17 cellular contexts compared by ENCODE assay signal in genomic region chrX:107563851-107564250, GRCh38.
DNase-seq lines count a peak whose midpoint lies in the region; ATAC-seq and TF ChIP-seq lines count a peak whose summit lies in the region.
"Had no signal": no experiment of that assay in that cellular context is flagged by ENCODE, and none has a peak within 500 bp of the region (broad histone marks: within the 10 kb centered on the region; RNA-seq: fewer than 3 reads in every experiment).

No MANE protein-coding gene starts in this region.

- H2BK12ac ChIP-seq in H9 (ENCODE audit: insufficient read length, low read depth, low read length) = no peak overlapping the region

- ATAC-seq in GM21423 (IDR thresholded peaks at IDR 0.05; ENCODE audit: unreplicated experiment) = no peak

- H2AK5ac ChIP-seq in H9 (ENCODE audit: insufficient read length, low read length) = no peak overlapping the region

- no peak overlapping the region for H3K23ac ChIP-seq in H9 (ENCODE audit: insufficient read length, low read depth, low read length)

- H3K27me3 Mint-ChIP-seq in H9 (ENCODE audit: low read depth) = no peaks in the 10 kb centered on the region
- H3K27me3 Mint-ChIP-seq in immature natural killer cell (ENCODE audit: low read depth in 3 of 3) = peaks cover 2 to 3% (median 3%) of the 10 kb centered on the region in 3 donors

- H2BK15ac ChIP-seq in H9 (ENCODE audit: low read depth, low read length) = no peak overlapping the region

- no peak overlapping the region for H3K56ac ChIP-seq in H9 (ENCODE audit: insufficient read length, low read depth, low read length)

- no peak overlapping the region for H2AFZ ChIP-seq in H9 (ENCODE audit: low read length)

- H3K79me2 ChIP-seq in H9 (ENCODE audit: insufficient read depth, low read length) = no peaks in the 10 kb centered on the region

- H3K4ac ChIP-seq in H9 (ENCODE audit: low read depth, low read length) = no peak overlapping the region

- peaks cover 0 to 4% (median 0%) of the 10 kb centered on the region in 3 experiments; a peak in 2 of 7 replicates for H3K36me3 Mint-ChIP-seq in H9 (ENCODE audit: insufficient read depth in 1 of 3, low read depth in 3 of 3)
- H3K36me3 Mint-ChIP-seq in immature natural killer cell = peaks cover 3 to 16% (median 4%) of the 10 kb centered on the region in 3 donors

- no peak overlapping the region for H3T11ph ChIP-seq in H9 (ENCODE audit: low read length)

- H3K4me1 ChIP-seq in H9 (ENCODE audit: insufficient read depth, low read length) = peaks cover 39% of the 10 kb centered on the region

- H2BK5ac ChIP-seq in H9 (ENCODE audit: insufficient read length, low read length) = no peak overlapping the region

- H3K27me3 ChIP-seq in H9 (ENCODE audit: insufficient read depth, low read length) = no peaks in the 10 kb centered on the region
- H3K27me3 ChIP-seq: SJSA1 had no signal

- peaks cover 0 to 45% of the 10 kb centered on the region in 2 experiments; a peak in 2 of 5 replicates for H3K9me3 Mint-ChIP-seq in H9
- no peaks in the 10 kb centered on the region for H3K9me3 Mint-ChIP-seq in immature natural killer cell

- no peak for TF ChIP-seq CTCF in H9 (conservative IDR thresholded peaks at IDR 0.05)

- peak overlapping the region; percentile 13 for H3K4me2 ChIP-seq in H9 (ENCODE audit: insufficient read depth, insufficient read length, low read length)

- H4K20me1 ChIP-seq in H9 (ENCODE audit: control insufficient read depth, insufficient read depth, insufficient read length) = no peaks in the 10 kb centered on the region

- H3K4me3 Mint-ChIP-seq in H9 (peak overlapping the region in 1 of 2 experiments; percentile 48; a peak in 3 of 5 replicates), immature natural killer cell (no peak overlapping the region)

- H3K27ac Mint-ChIP-seq in H9 (peak overlapping the region; percentile 20 to 99 (median 77); a peak in 5 of 7 replicates), immature natural killer cell (no peak overlapping the region)

- DNase-seq in H9 (peak; percentile 90), NCI-H1105 treated with DMSO at 0.1 percent for 48 hours (lab: John Stamatoyannopoulos, UW) (peak; percentile 16), NCI-H526 treated with DMSO at 0.1 percent for 48 hours (lab: John Stamatoyannopoulos, UW) (peak; percentile 38), islet precursor cell (peak; percentile 90), immature natural killer cell (no peak), HCEC 1CT (no peak)
- DNase-seq: DMS 273 treated with DMSO at 0.1 percent for 48 hours, EL, H7, KBM-7, NCI-H1092, NCI-H345, OCI-M1, SW 1271 had no signal

- H4K5ac ChIP-seq in H9 (ENCODE audit: insufficient read length, low read depth, low read length) = no peak overlapping the region

- no peak overlapping the region for H3K18ac ChIP-seq in H9 (ENCODE audit: insufficient read length, low read depth, low read length)

- H4K8ac ChIP-seq in H9 (replicated peaks; ENCODE audit: insufficient read length, low read depth, low read length) = no peak overlapping the region

- H3K4me1 Mint-ChIP-seq in H9 = peaks cover 54 to 71% of the 10 kb centered on the region in 2 experiments
- no peaks in the 10 kb centered on the region for H3K4me1 Mint-ChIP-seq in immature natural killer cell

- no peak overlapping the region for H3K14ac ChIP-seq in H9 (ENCODE audit: insufficient read depth, low read length)

- no peak overlapping the region for H3K9ac ChIP-seq in H9 (ENCODE audit: extremely low read depth, insufficient read length, low read length)

- no peak overlapping the region for H4K91ac ChIP-seq in H9 (ENCODE audit: insufficient read length, low read depth, low read length)

- no peak overlapping the region for H2BK120ac ChIP-seq in H9 (ENCODE audit: low read depth, low read length, poor library complexity, severe bottlenecking)

- peak overlapping the region; percentile 6 for H3K27ac ChIP-seq in H9 (ENCODE audit: insufficient read length, low read depth, low read length)
- H3K27ac ChIP-seq: RWPE1, SJSA1 had no signal

- H2BK20ac ChIP-seq in H9 (ENCODE audit: low read depth, low read length, poor library complexity, severe bottlenecking) = no peak overlapping the region

- H3K9me3 ChIP-seq in H9 (ENCODE audit: control insufficient read depth, low read depth, low read length) = no peaks in the 10 kb centered on the region
- H3K9me3 ChIP-seq: SJSA1 had no signal

- WGBS in H9 (ENCODE audit: extremely low coverage, insufficient read length, low lambda C conversion rate) = no CpG with 5 or more reads among the region's 4 CpGs

- H3K23me2 ChIP-seq in H9 (ENCODE audit: insufficient read length, low read depth, low read length, poor library complexity, severe bottlenecking) = no peaks in the 10 kb centered on the region

- H3K79me1 ChIP-seq in H9 (ENCODE audit: insufficient read depth, low read depth, low read length, poor library complexity, severe bottlenecking) = no peaks in the 10 kb centered on the region

Comparison
In these comparisons a context has a peak if more than half of its experiments do, and no peak if none do; other contexts are left out.
1. DNase-seq: peak in H9 (single experiment), NCI-H1105 treated with DMSO at 0.1 percent for 48 hours (single experiment), NCI-H526 treated with DMSO at 0.1 percent for 48 hours (single experiment) and islet precursor cell (single experiment); none in immature natural killer cell (0 of 3) and HCEC 1CT (single experiment).
2. H3K27ac Mint-ChIP-seq: peak in H9 (3 of 3); none in immature natural killer cell (0 of 6).